14 cellular contexts compared by ENCODE assay signal in the genomic region with DNA sequence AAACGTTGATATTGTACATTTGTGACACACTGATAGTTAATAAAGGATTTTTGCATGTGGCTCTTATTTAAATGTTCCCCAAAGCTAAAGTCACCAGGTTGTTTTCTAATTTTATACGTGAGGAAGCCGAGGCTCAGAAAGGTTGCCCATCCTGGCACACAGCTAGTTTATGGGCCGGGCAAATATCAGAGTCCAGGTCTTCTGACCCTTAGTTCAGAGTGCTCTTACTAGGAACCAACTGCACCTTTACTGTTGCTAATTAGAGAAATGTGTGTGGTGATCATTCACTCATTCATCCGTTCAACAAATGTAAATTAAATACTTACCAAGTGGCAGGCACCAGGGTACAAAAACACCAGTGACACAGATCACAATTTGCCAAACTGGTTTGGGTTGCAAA.
"Had no signal": no experiment of that assay in that cellular context is flagged by ENCODE, and none has a peak within 500 bp of the region (broad histone marks: within the 10 kb centered on the region; RNA-seq: fewer than 3 reads in every experiment).

No MANE protein-coding gene starts in this region.

- DNase-seq: NCI-H1092, NCI-H1105 treated with DMSO at 0.1 percent for 48 hours, NCI-H1417 treated with DMSO at 0.1 percent for 48 hours, NCI-H1694 treated with DMSO at 0.1 percent for 48 hours, NCI-H1930, NCI-H2081, NCI-H2107, NCI-H2227 treated with DMSO at 0.1 percent for 48 hours, NCI-H526 treated with DMSO at 0.1 percent for 48 hours, NCI-H748 treated with DMSO at 0.1 percent for 48 hours, SK-N-SH, SW 1271 had no signal

- H3K9me2 ChIP-seq: SK-N-SH had no signal

- H3K9me3 ChIP-seq: MG63, SK-N-SH had no signal

- H3K27me3 ChIP-seq: MG63 had no signal

- H3K36me3 ChIP-seq: MG63 had no signal

- H3K4me2 ChIP-seq: SK-N-SH had no signal

- H3K4me3 ChIP-seq: MG63 had no signal

- H3K27ac ChIP-seq: RWPE1 had no signal

- H3K9ac ChIP-seq: SK-N-SH had no signal
